Comparison of ENCODE assay signal across 10 cellular contexts in genomic region chr15:48440084-48440483, GRCh38.
A peak's percentile ranks its signal among the peaks of the same experiment; 100 is the strongest.
DNase-seq lines count a peak whose midpoint lies in the region; ATAC-seq and TF ChIP-seq lines count a peak whose summit lies in the region.
"Had no signal": no experiment of that assay in that cellular context is flagged by ENCODE, and none has a peak within 500 bp of the region (broad histone marks: within the 10 kb centered on the region; RNA-seq: fewer than 3 reads in every experiment).

No MANE protein-coding gene starts in this region.

- H3K4me1 Mint-ChIP-seq in nephron progenitor cell: peaks cover 16% of the 10 kb centered on the region

- intact Hi-C loops in left colon (cut with DNase I, micrococcal nuclease): no loop called here

- no peak overlapping the region for H3K4me3 Mint-ChIP-seq in nephron progenitor cell

- H3K4me3 ChIP-seq in AG04450 (ENCODE audit: low read depth, low read length) (no peak overlapping the region), fibroblast of villous mesenchyme (ENCODE audit: low read depth, low read length) (no peak overlapping the region)

- ATAC-seq in GM19035 (IDR thresholded peaks at IDR 0.05; ENCODE audit: unreplicated experiment) (no peak), GM18873 (IDR thresholded peaks at IDR 0.05; ENCODE audit: low FRiP score, unreplicated experiment) (no peak), GM21737 (IDR thresholded peaks at IDR 0.05; ENCODE audit: unreplicated experiment) (no peak), left colon (no peak)

- H3K27ac ChIP-seq in AG04450 (ENCODE audit: low read depth, low read length): peak overlapping the region; percentile 84

- H3K27me3 Mint-ChIP-seq in nephron progenitor cell (ENCODE audit: low read depth, poor library complexity): no peaks in the 10 kb centered on the region

- H3K9me3 Mint-ChIP-seq in nephron progenitor cell: no peaks in the 10 kb centered on the region

- DNase-seq in AG04450 (ENCODE audit: low read depth, low spot score) (peak; percentile 78), RPMI7951 (ENCODE audit: low read depth) (peak; percentile 89), fibroblast of villous mesenchyme (ENCODE audit: low read depth) (peak; percentile 70), nephron progenitor cell (peak; percentile 4), left colon (no peak)
- DNase-seq: activated CD4-positive, alpha-beta T cell treated with anti-CD3 and anti-CD28 coated beads for 1 hour; NCI-H2171 had no signal

- H3K27me3 ChIP-seq in AG04450 (ENCODE audit: control insufficient read depth, insufficient read depth, low read length): no peaks in the 10 kb centered on the region

- peak overlapping the region; percentile 43 for H3K27ac Mint-ChIP-seq in nephron progenitor cell

- CTCF ChIA-PET in AG04450 (lab: Charles Lee): interaction anchor here (1.3 to 3.3 kb wide), 2 partner anchors 13 to 82 kb away, joined by 3 to 24 read pairs; no protein-coding TSS in a partner anchor

- TF ChIP-seq CTCF in AG04450 (IDR thresholded peaks at IDR 0.05; ENCODE audit: low read depth, low read length): no peak
- no peak for TF ChIP-seq CTCF in fibroblast of villous mesenchyme (IDR thresholded peaks at IDR 0.05; ENCODE audit: insufficient read depth, low read depth, low read length)
- TF ChIP-seq CTCF in nephron progenitor cell (IDR thresholded peaks at IDR 0.05): no peak

- POLR2A ChIA-PET in AG04450 (lab: Yijun Ruan, JAX): interaction anchor here (0.5 to 1.3 kb wide), 8 partner anchors 12 to 205 kb away, joined by 3 to 13 read pairs (median 3); partner anchors contain the start of gene FBN1

- peaks cover 23% of the 10 kb centered on the region for H3K36me3 Mint-ChIP-seq in nephron progenitor cell (ENCODE audit: low read depth)

- H3K9me3 ChIP-seq in AG04450 (ENCODE audit: control insufficient read depth, insufficient read depth, low read length): no peaks in the 10 kb centered on the region

Comparison
In these comparisons a context has a peak if more than half of its experiments do, and no peak if none do; other contexts are left out.
1. DNase-seq: peak in AG04450 (single experiment), RPMI7951 (single experiment), fibroblast of villous mesenchyme (single experiment) and nephron progenitor cell (single experiment); none in left colon (0 of 2).